ENCODE assay signal across 25 cellular contexts in genomic region chr2:240785424-240786335, GRCh38. TPM values are rescaled to one million over a fixed set of nuclear protein-coding genes. Genes with fewer than 3 reads are reported as not detected.
DNase-seq lines count a peak whose midpoint lies in the region; FAIRE-seq and TF ChIP-seq lines count a peak whose summit lies in the region.
"Had no signal": no experiment of that assay in that cellular context is flagged by ENCODE, and none has a peak within 500 bp of the region (broad histone marks: within the 10 kb centered on the region; RNA-seq: fewer than 3 reads in every experiment).

No MANE protein-coding gene starts in this region.

- no peaks in the 10 kb centered on the region for H3K4me1 ChIP-seq in left ventricle myocardium inferior
- H3K4me1 ChIP-seq in sigmoid colon, result no peaks in the 10 kb centered on the region
- H3K4me1 ChIP-seq in endodermal cell (ENCODE audit: control insufficient read depth, insufficient read depth, low read length), result no peaks in the 10 kb centered on the region
- H3K4me1 ChIP-seq: esophagus squamous epithelium had no signal

- TF ChIP-seq CTCF in NB4 (IDR thresholded peaks at IDR 0.05; ENCODE audit: low read depth, low read length), result no peak
- TF ChIP-seq CTCF in left ventricle myocardium inferior (IDR thresholded peaks at IDR 0.05; ENCODE audit: borderline replicate concordance), result no peak
- TF ChIP-seq CTCF in sigmoid colon (IDR thresholded peaks at IDR 0.05), result no peak
- TF ChIP-seq CTCF in endodermal cell (conservative IDR thresholded peaks at IDR 0.05), result no peak

- TF ChIP-seq POLR2A in NB4 (IDR thresholded peaks at IDR 0.05; ENCODE audit: extremely low read depth, insufficient read length) (no peak), sigmoid colon (IDR thresholded peaks at IDR 0.05) (no peak), GM12891 (IDR thresholded peaks at IDR 0.05; ENCODE audit: low read depth, low read length) (no peak)

- no peak for TF ChIP-seq EP300 in sigmoid colon (IDR thresholded peaks at IDR 0.05)

- no peak overlapping the region for H3K27ac Mint-ChIP-seq in activated CD4-positive, alpha-beta memory T cell treated with anti-CD3 and anti-CD28 coated beads for 36 hours
- H3K27ac Mint-ChIP-seq in activated CD4-positive, alpha-beta memory T cell treated with anti-CD3 and anti-CD28 coated beads, Interleukin-2, amount 10 ng/mL, durations not matched to agents 7 days and 5 days, result no peak overlapping the region
- H3K27ac Mint-ChIP-seq in endodermal cell, result no peak overlapping the region
- H3K27ac Mint-ChIP-seq: naive thymus-derived CD4-positive, alpha-beta T cell; progenitor cell of endocrine pancreas had no signal

- peak; percentile 35 for DNase-seq in activated CD4-positive, alpha-beta memory T cell treated with anti-CD3 and anti-CD28 coated beads for 36 hours
- DNase-seq in activated CD4-positive, alpha-beta memory T cell treated with anti-CD3 and anti-CD28 coated beads, Interleukin-2, amount 10 ng/mL, durations not matched to agents 7 days and 5 days, result no peak
- DNase-seq in NB4 (ENCODE audit: low read depth) (peak; percentile 24), left ventricle myocardium inferior (peak; percentile 9), sigmoid colon (peak; percentile 50), endodermal cell (no peak), GM12891 (ENCODE audit: insufficient read length, low spot score) (no peak), amygdala (lab: John Stamatoyannopoulos, UW) (no peak)
- DNase-seq: ACHN; activated CD4-positive, CD25-positive, alpha-beta regulatory T cell treated with anti-CD3 and anti-CD28 coated beads, Interleukin-2, amount 50 U/mL, for 72 hours; activated naive CD4-positive, alpha-beta T cell; cerebellar nuclear complex; effector CD8-positive, alpha-beta T cell; esophagus squamous epithelium; Kasumi-1; kidney glomerular epithelial cell; mesendoderm; NCI-H1092 treated with DMSO at 0.1 percent for 48 hours; NCI-H2081 treated with DMSO at 0.1 percent for 48 hours; NCI-H510A had no signal

- 71 to 76% methylated on average over 25 of the region's 25 CpGs for WGBS in sigmoid colon, 2 donors
- WGBS in endodermal cell (ENCODE audit: insufficient coverage in 1 of 2, insufficient read length in 1 of 2), 2 experiments, result 90 to 91% methylated on average over 18 to 25 of the region's 25 CpGs

- H3K9me3 Mint-ChIP-seq in activated CD4-positive, alpha-beta memory T cell treated with anti-CD3 and anti-CD28 coated beads for 36 hours, result no peaks in the 10 kb centered on the region
- no peaks in the 10 kb centered on the region for H3K9me3 Mint-ChIP-seq in activated CD4-positive, alpha-beta memory T cell treated with anti-CD3 and anti-CD28 coated beads, Interleukin-2, amount 10 ng/mL, durations not matched to agents 7 days and 5 days
- no peaks in the 10 kb centered on the region for H3K9me3 Mint-ChIP-seq in endodermal cell
- H3K9me3 Mint-ChIP-seq: naive thymus-derived CD4-positive, alpha-beta T cell had no signal

- H3K27ac ChIP-seq in left ventricle myocardium inferior (replicated peaks) (no peak overlapping the region), sigmoid colon (no peak overlapping the region), endodermal cell (ENCODE audit: low read depth, low read length) (no peak overlapping the region)
- H3K27ac ChIP-seq: C4-2B, esophagus squamous epithelium had no signal

- no peak for FAIRE-seq in GM12891 (lab: Jason Lieb, UNC)
- FAIRE-seq: D721Med, GM18507 had no signal

- no peak overlapping the region for H3K9ac ChIP-seq in endodermal cell (ENCODE audit: extremely low read depth, low read length, poor library complexity, severe bottlenecking)

- CTCF ChIA-PET in activated CD4-positive, alpha-beta memory T cell treated with anti-CD3 and anti-CD28 coated beads for 36 hours (lab: Charles Lee), result no interaction called here
- CTCF ChIA-PET in activated CD4-positive, alpha-beta memory T cell treated with anti-CD3 and anti-CD28 coated beads, Interleukin-2, amount 10 ng/mL, durations not matched to agents 7 days and 5 days (lab: Charles Lee), result no interaction called here

- H3K4me3 Mint-ChIP-seq in activated CD4-positive, alpha-beta memory T cell treated with anti-CD3 and anti-CD28 coated beads for 36 hours, result no peak overlapping the region
- no peak overlapping the region for H3K4me3 Mint-ChIP-seq in activated CD4-positive, alpha-beta memory T cell treated with anti-CD3 and anti-CD28 coated beads, Interleukin-2, amount 10 ng/mL, durations not matched to agents 7 days and 5 days
- no peak overlapping the region for H3K4me3 Mint-ChIP-seq in endodermal cell
- H3K4me3 Mint-ChIP-seq: naive thymus-derived CD4-positive, alpha-beta T cell had no signal

- intact Hi-C loops in activated CD4-positive, alpha-beta memory T cell treated with anti-CD3 and anti-CD28 coated beads for 36 hours (cut with micrococcal nuclease), result no loop called here
- intact Hi-C loops in left ventricle myocardium inferior (cut with micrococcal nuclease) (no loop called here), sigmoid colon (cut with DNase I) (no loop called here)

- no peaks in the 10 kb centered on the region for H3K4me1 Mint-ChIP-seq in activated CD4-positive, alpha-beta memory T cell treated with anti-CD3 and anti-CD28 coated beads for 36 hours (ENCODE audit: low read depth)
- no peaks in the 10 kb centered on the region for H3K4me1 Mint-ChIP-seq in activated CD4-positive, alpha-beta memory T cell treated with anti-CD3 and anti-CD28 coated beads, Interleukin-2, amount 10 ng/mL, durations not matched to agents 7 days and 5 days
- no peaks in the 10 kb centered on the region for H3K4me1 Mint-ChIP-seq in endodermal cell

- H3K4me3 ChIP-seq in NB4 (ENCODE audit: low read depth, low read length), result no peak overlapping the region
- no peak overlapping the region for H3K4me3 ChIP-seq in left ventricle myocardium inferior
- no peak overlapping the region for H3K4me3 ChIP-seq in sigmoid colon
- no peak overlapping the region for H3K4me3 ChIP-seq in endodermal cell (ENCODE audit: low read length)
- H3K4me3 ChIP-seq: esophagus squamous epithelium had no signal

- H3K27me3 ChIP-seq in left ventricle myocardium inferior (ENCODE audit: low read depth), result peaks cover 59% of the 10 kb centered on the region
- H3K27me3 ChIP-seq in sigmoid colon, result peaks cover 0 to 41% (median 12%) of the 10 kb centered on the region in 3 donors
- no peaks in the 10 kb centered on the region for H3K27me3 ChIP-seq in endodermal cell (ENCODE audit: control insufficient read depth, insufficient read depth, low read length, poor library complexity, severe bottlenecking)

- POLR2A ChIA-PET in activated CD4-positive, alpha-beta memory T cell treated with anti-CD3 and anti-CD28 coated beads for 36 hours (lab: Charles Lee), result no interaction called here
- POLR2A ChIA-PET in activated CD4-positive, alpha-beta memory T cell treated with anti-CD3 and anti-CD28 coated beads, Interleukin-2, amount 10 ng/mL, durations not matched to agents 7 days and 5 days (lab: Charles Lee), result no interaction called here

- H3K36me3 ChIP-seq in left ventricle myocardium inferior, result no peaks in the 10 kb centered on the region
- H3K36me3 ChIP-seq in sigmoid colon, result no peaks in the 10 kb centered on the region
- no peaks in the 10 kb centered on the region for H3K36me3 ChIP-seq in endodermal cell (ENCODE audit: control insufficient read depth, insufficient read depth, low read length)
- H3K36me3 ChIP-seq: esophagus squamous epithelium had no signal

- H3K36me3 Mint-ChIP-seq in activated CD4-positive, alpha-beta memory T cell treated with anti-CD3 and anti-CD28 coated beads for 36 hours, result no peaks in the 10 kb centered on the region
- no peaks in the 10 kb centered on the region for H3K36me3 Mint-ChIP-seq in activated CD4-positive, alpha-beta memory T cell treated with anti-CD3 and anti-CD28 coated beads, Interleukin-2, amount 10 ng/mL, durations not matched to agents 7 days and 5 days (ENCODE audit: low read depth)
- no peaks in the 10 kb centered on the region for H3K36me3 Mint-ChIP-seq in endodermal cell (ENCODE audit: low read depth)
- H3K36me3 Mint-ChIP-seq: naive thymus-derived CD4-positive, alpha-beta T cell had no signal

- H3K27me3 Mint-ChIP-seq in activated CD4-positive, alpha-beta memory T cell treated with anti-CD3 and anti-CD28 coated beads for 36 hours, result no peaks in the 10 kb centered on the region
- H3K27me3 Mint-ChIP-seq in activated CD4-positive, alpha-beta memory T cell treated with anti-CD3 and anti-CD28 coated beads, Interleukin-2, amount 10 ng/mL, durations not matched to agents 7 days and 5 days, result no peaks in the 10 kb centered on the region
- no peaks in the 10 kb centered on the region for H3K27me3 Mint-ChIP-seq in endodermal cell (ENCODE audit: insufficient read depth)
- H3K27me3 Mint-ChIP-seq: progenitor cell of endocrine pancreas had no signal

- H3K9me3 ChIP-seq in left ventricle myocardium inferior (replicated peaks), result no peaks in the 10 kb centered on the region
- no peaks in the 10 kb centered on the region for H3K9me3 ChIP-seq in sigmoid colon
- no peaks in the 10 kb centered on the region for H3K9me3 ChIP-seq in endodermal cell (ENCODE audit: control insufficient read depth, low read length)
- H3K9me3 ChIP-seq: esophagus squamous epithelium had no signal

TF ChIP-seq in GM12891, 5 proteins besides CTCF, POLR2A, EP300 and RAD21:
- no peak for TF ChIP-seq TAF1 (IDR thresholded peaks at IDR 0.05; ENCODE audit: low read depth, low read length)
- no peak for TF ChIP-seq POLR2AphosphoS5 (IDR thresholded peaks at IDR 0.05; ENCODE audit: low read depth, low read length)
- no peak for TF ChIP-seq SPI1 (IDR thresholded peaks at IDR 0.05; ENCODE audit: low read depth, low read length)
- TF ChIP-seq PAX5 (IDR thresholded peaks at IDR 0.05; ENCODE audit: insufficient read depth, low read length, severe bottlenecking), result no peak
- no peak for TF ChIP-seq POU2F2 (IDR thresholded peaks at IDR 0.05; ENCODE audit: low read depth, low read length)

RNA-seq across cellular contexts. Expression of gene KIF1A, which starts 34.3 kb away (rescaled TPM):
- total RNA-seq in activated CD4-positive, alpha-beta memory T cell treated with anti-CD3 and anti-CD28 coated beads for 36 hours, result 1 to 10 TPM; 3.3 to 3.8 TPM
- under 1 TPM; 0.58 to 0.71 TPM for total RNA-seq in activated CD4-positive, alpha-beta memory T cell treated with anti-CD3 and anti-CD28 coated beads, Interleukin-2, amount 10 ng/mL, durations not matched to agents 7 days and 5 days
- 2.0 TPM for total RNA-seq in left ventricle myocardium inferior
- total RNA-seq in sigmoid colon, result 1 to 10 TPM; 1.3 to 9.7 (median 7.6) TPM
- 1 to 10 TPM in 1 of 3 donors, under 1 TPM in 2; under 0.01 to 4.4 (median under 0.01) TPM for polyA plus RNA-seq in sigmoid colon
- 10 to 100 TPM; 58.8 to 83.1 TPM for total RNA-seq in endodermal cell
- polyA plus RNA-seq in endodermal cell (2013, experiment 1 of 2), result 48.4 TPM
- polyA plus RNA-seq in endodermal cell (2013, experiment 2 of 2), result 41.1 TPM
- polyA plus RNA-seq in GM12891 (2012; ENCODE audit: low read depth, missing spikeins), result 0.58 TPM
- polyA plus RNA-seq: naive thymus-derived CD4-positive, alpha-beta T cell had no signal

Comparison
In these comparisons a context has a peak if more than half of its experiments do, and no peak if none do; other contexts are left out.
1. DNase-seq: peak in activated CD4-positive, alpha-beta memory T cell treated with anti-CD3 and anti-CD28 coated beads for 36 hours (single experiment), NB4 (single experiment), left ventricle myocardium inferior (single experiment) and sigmoid colon (single experiment); none in activated CD4-positive, alpha-beta memory T cell treated with anti-CD3 and anti-CD28 coated beads, Interleukin-2, amount 10 ng/mL, durations not matched to agents 7 days and 5 days (single experiment), endodermal cell (single experiment), GM12891 (single experiment) and amygdala (0 of 56).
2. RNA of gene KIF1A, which starts 34.3 kb away (total RNA-seq): 58.8 to 83.1 TPM in endodermal cell; 1.3 to 9.7 TPM in sigmoid colon, 3.3 to 3.8 TPM in activated CD4-positive, alpha-beta memory T cell treated with anti-CD3 and anti-CD28 coated beads for 36 hours, 2.0 TPM in left ventricle myocardium inferior (single experiment) and 0.58 to 0.71 TPM in activated CD4-positive, alpha-beta memory T cell treated with anti-CD3 and anti-CD28 coated beads, Interleukin-2, amount 10 ng/mL, durations not matched to agents 7 days and 5 days; every median in the first group is over 4 times any median in the second.